Comparison of ENCODE assay signal across 7 cellular contexts in the genomic region with DNA sequence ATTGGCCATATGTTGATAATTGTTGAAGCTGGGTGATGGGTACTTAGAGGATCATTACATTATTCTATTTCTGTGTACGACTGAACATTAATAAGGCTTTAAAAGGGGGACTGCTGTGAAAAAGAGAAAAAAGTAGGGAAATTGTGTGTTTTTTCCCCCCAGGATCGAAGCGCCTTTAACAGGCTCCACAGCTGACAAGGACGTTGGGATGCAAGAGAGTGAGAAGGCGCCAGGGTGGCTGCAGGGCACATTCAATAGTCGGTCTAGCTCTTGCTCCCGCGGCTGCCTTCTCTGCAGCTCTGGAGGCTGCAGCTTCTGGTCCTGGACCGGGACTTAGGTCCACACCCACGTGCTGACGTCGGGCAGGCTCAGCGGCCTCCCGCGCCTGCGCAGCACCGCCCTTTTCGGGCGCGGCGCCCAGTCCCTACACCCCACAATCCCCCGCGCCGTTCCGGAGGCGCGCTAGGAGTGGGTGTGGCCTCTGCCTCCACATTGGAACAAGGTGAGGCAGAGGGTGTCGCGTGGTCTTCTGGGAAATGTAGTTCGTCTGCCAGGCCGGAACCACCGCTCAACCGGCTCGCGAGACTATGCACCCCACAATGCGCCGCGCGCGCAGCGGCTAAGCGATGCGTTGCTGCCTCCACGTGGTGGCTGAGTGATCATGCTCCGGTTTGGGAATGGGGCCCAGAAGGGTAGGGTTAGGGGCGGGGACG.
DNase-seq lines count a peak whose midpoint lies in the region; ATAC-seq and TF ChIP-seq lines count a peak whose summit lies in the region.

No MANE protein-coding gene starts in this region.

- peak; percentile 92 for ATAC-seq in GM18505 (IDR thresholded peaks at IDR 0.05; ENCODE audit: unreplicated experiment)
- peak; percentile 86 for ATAC-seq in HG02973 (IDR thresholded peaks at IDR 0.05; ENCODE audit: unreplicated experiment)

- in situ Hi-C loops in astrocyte of the spinal cord (cut with HindIII; ENCODE audit: low sequenced_read_pairs), result no loop called here

- peak; percentile 99 for TF ChIP-seq POLR2A in GM18505 (IDR thresholded peaks at IDR 0.05; ENCODE audit: borderline replicate concordance, extremely low read depth, insufficient read depth, insufficient read length)

- TF ChIP-seq CTCF in astrocyte of the spinal cord (IDR thresholded peaks at IDR 0.05; ENCODE audit: low read depth, low read length) (peak; percentile 91), retinal pigment epithelial cell (conservative IDR thresholded peaks at IDR 0.05; ENCODE audit: low read depth, low read length) (peak; percentile 84)

- H3K4me3 ChIP-seq in astrocyte of the spinal cord (ENCODE audit: low read depth, low read length) (peak overlapping the region; percentile 24), retinal pigment epithelial cell (ENCODE audit: low read length) (peak overlapping the region; percentile 37)

- DNase-seq in NCI-H1930 (lab: John Stamatoyannopoulos, UW), result peak; percentile 100
- DNase-seq in T-helper 9 cell, result peak; percentile 96
- peak; percentile 100 for DNase-seq in astrocyte of the spinal cord (ENCODE audit: low read depth, low spot score)
- DNase-seq in hippocampal formation (lab: John Stamatoyannopoulos, UW), result peak; percentile 98 to 99
- peak; percentile 97 for DNase-seq in retinal pigment epithelial cell (ENCODE audit: low read depth)

Comparison
In these comparisons a context has a peak if more than half of its experiments do, and no peak if none do; other contexts are left out.
1. Peak in every context shown above with its lines: DNase-seq, ATAC-seq and H3K4me3 ChIP-seq.